ENCODE assay signal across 32 cellular contexts in the genomic region with DNA sequence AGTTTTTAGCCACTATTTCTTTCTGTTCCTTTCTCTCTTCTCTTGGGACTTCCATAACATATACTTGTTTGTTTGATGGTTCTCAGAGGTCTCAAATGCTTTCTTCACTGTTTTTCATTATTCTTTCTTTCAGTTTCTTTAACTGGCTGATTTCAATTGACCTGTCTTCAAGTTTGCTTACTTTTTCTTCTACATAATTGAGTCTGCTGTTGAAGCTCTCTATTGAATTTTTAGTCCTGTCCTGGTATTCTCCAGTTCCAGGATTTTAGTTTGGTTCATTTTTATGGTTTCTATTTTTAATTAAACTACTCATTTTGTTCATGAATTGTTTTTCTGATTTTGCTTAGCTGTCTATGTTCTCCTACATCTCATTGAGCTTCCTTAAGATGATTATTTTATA.
"Had no signal": no experiment of that assay in that cellular context is flagged by ENCODE, and none has a peak within 500 bp of the region (broad histone marks: within the 10 kb centered on the region; RNA-seq: fewer than 3 reads in every experiment).

No MANE protein-coding gene starts in this region.

- H3K9me3 ChIP-seq: ovary, suprapubic skin, testis, vagina had no signal

- H3K4me3 Mint-ChIP-seq: naive thymus-derived CD4-positive, alpha-beta T cell; natural killer cell; nephron; neural progenitor cell; stimulated activated memory B cell treated with anti-CD40 and anti-IgM and Interleukin-4, amounts not matched to agents 10 μg/mL and 1 μg/mL and 100 μg/mL, for 72 hours; stimulated activated naive CD8-positive, alpha-beta T cell treated with anti-CD3 and anti-CD28 coated beads, Interleukin-15, amount 100 ng/mL, for 72 hours had no signal

- H3K4me1 Mint-ChIP-seq: naive thymus-derived CD4-positive, alpha-beta T cell; natural killer cell; nephron; neural progenitor cell; stimulated activated memory B cell treated with anti-CD40 and anti-IgM and Interleukin-4, amounts not matched to agents 10 μg/mL and 1 μg/mL and 100 μg/mL, for 72 hours; stimulated activated naive CD8-positive, alpha-beta T cell treated with anti-CD3 and anti-CD28 coated beads, Interleukin-15, amount 100 ng/mL, for 72 hours had no signal

- H3K36me3 Mint-ChIP-seq: neural progenitor cell; stimulated activated memory B cell treated with anti-CD40 and anti-IgM and Interleukin-4, amounts not matched to agents 10 μg/mL and 1 μg/mL and 100 μg/mL, for 72 hours had no signal

- H3K79me2 ChIP-seq: parathyroid adenoma had no signal

- DNase-seq: naive thymus-derived CD4-positive, alpha-beta T cell; natural killer cell; occipital lobe; ovary; posterior cingulate gyrus; psoas muscle; right cardiac atrium; spleen; stimulated activated CD4-positive, alpha-beta T cell treated with anti-CD3 and anti-CD28 coated beads, Interleukin-12 subunit alpha, Interleukin-12 subunit beta, amount 100 ng/mL, for 4 hours; stimulated activated CD4-positive, alpha-beta T cell treated with anti-CD3 and anti-CD28 coated beads, Interleukin-1b, Interleukin-23, amount 100 ng/mL, for 48 hours; stimulated activated CD4-positive, alpha-beta T cell treated with anti-CD3 and anti-CD28 coated beads, Interleukin-4, amount 100 ng/mL, for 1 hour; stimulated activated CD4-positive, alpha-beta T cell treated with anti-CD3 and anti-CD28 coated beads, Interleukin-4, amount 100 ng/mL, for 4 hours; stimulated activated CD8-positive, alpha-beta memory T cell treated with anti-CD3 and anti-CD28 coated beads, Interleukin-4, amount 100 ng/mL, for 48 hours; stimulated activated naive CD4-positive, alpha-beta T cell; stimulated activated naive CD8-positive, alpha-beta T cell treated with anti-CD3 and anti-CD28 coated beads, Interleukin-15, amount 100 ng/mL, for 72 hours; stimulated activated naive CD8-positive, alpha-beta T cell treated with anti-CD3 and anti-CD28 coated beads, Interleukin-15, Interleukin-2, amounts not matched to agents 100 U/mL and 50 U/mL, for 24 hours; substantia nigra; testis; tibial artery; transverse colon; upper lobe of left lung had no signal

- H3K4me1 ChIP-seq: neural progenitor cell, parathyroid adenoma, psoas muscle, spleen, suprapubic skin, testis, tibial artery, transverse colon, upper lobe of left lung, vagina had no signal

- H3K9ac ChIP-seq: neural progenitor cell, parathyroid adenoma had no signal

- H3K36me3 ChIP-seq: neural progenitor cell, ovary, spleen, suprapubic skin, tibial artery, transverse colon, upper lobe of left lung, vagina had no signal

- FAIRE-seq: urothelium cell line had no signal

- H3K27ac Mint-ChIP-seq: naive thymus-derived CD4-positive, alpha-beta T cell; natural killer cell; nephron; neural progenitor cell; progenitor cell of endocrine pancreas; stimulated activated memory B cell treated with anti-CD40 and anti-IgM and Interleukin-4, amounts not matched to agents 10 μg/mL and 1 μg/mL and 100 μg/mL, for 72 hours; stimulated activated naive CD8-positive, alpha-beta T cell treated with anti-CD3 and anti-CD28 coated beads, Interleukin-15, amount 100 ng/mL, for 72 hours had no signal

- H2AFZ ChIP-seq: neural progenitor cell, parathyroid adenoma had no signal

- H3K4me3 ChIP-seq: neural progenitor cell, ovary, psoas muscle, skin epidermis, smooth muscle cell, spleen, suprapubic skin, testis, tibial artery, transverse colon, upper lobe of left lung, vagina had no signal

- ATAC-seq: naive thymus-derived CD4-positive, alpha-beta T cell; natural killer cell; psoas muscle; right cardiac atrium; sciatic nerve; stimulated activated memory B cell treated with anti-CD40 and anti-IgM and Interleukin-4, amounts not matched to agents 10 μg/mL and 1 μg/mL and 100 μg/mL, for 72 hours; stimulated activated naive CD8-positive, alpha-beta T cell treated with anti-CD3 and anti-CD28 coated beads, Interleukin-15, amount 100 ng/mL, for 72 hours; stimulated activated naive CD8-positive, alpha-beta T cell treated with anti-CD3 and anti-CD28 coated beads, Interleukin-15, Interleukin-2, amounts not matched to agents 100 U/mL and 50 U/mL, for 24 hours had no signal

- H3K27me3 ChIP-seq: neural progenitor cell, ovary, spleen, suprapubic skin, testis, tibial artery, transverse colon, upper lobe of left lung, vagina had no signal

- H3K27ac ChIP-seq: neural progenitor cell, ovary, parathyroid adenoma, psoas muscle, skin epidermis, spleen, suprapubic skin, testis, tibial artery, transverse colon, upper lobe of left lung, vagina had no signal

- H3K4me2 ChIP-seq: neural progenitor cell, smooth muscle cell had no signal

- H3K27me3 Mint-ChIP-seq: progenitor cell of endocrine pancreas; stimulated activated memory B cell treated with anti-CD40 and anti-IgM and Interleukin-4, amounts not matched to agents 10 μg/mL and 1 μg/mL and 100 μg/mL, for 72 hours; stimulated activated naive CD8-positive, alpha-beta T cell treated with anti-CD3 and anti-CD28 coated beads, Interleukin-15, amount 100 ng/mL, for 72 hours had no signal
